ENCODE assay signal across 1 cellular context in the genomic region with DNA sequence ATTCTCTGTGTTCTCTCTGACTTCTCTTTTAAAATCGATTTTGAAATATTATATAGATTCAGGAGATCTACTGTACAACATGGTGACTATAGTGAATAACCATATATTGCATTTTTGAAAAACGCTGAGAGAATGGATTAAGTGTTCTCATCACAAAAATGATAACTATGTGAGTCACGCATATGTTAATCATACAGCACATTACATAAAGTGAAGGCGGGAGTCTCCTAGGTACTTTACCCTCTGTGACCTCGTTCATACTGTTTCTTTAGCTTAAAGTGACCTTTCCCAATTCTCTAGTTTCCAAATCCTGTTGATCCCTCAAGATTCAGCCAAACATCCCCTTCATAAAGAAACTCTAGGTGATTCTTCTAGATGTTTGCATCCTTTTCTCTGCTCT.
TF ChIP-seq lines count a peak whose summit lies in the region.

No MANE protein-coding gene starts in this region.

TF ChIP-seq in HCT116, 20 proteins besides CTCF, POLR2A, EP300 and RAD21:
- TF ChIP-seq EZH2phosphoT487 (IDR thresholded peaks at IDR 0.05; ENCODE audit: borderline replicate concordance) = no peak
- TF ChIP-seq FOSL1 (IDR thresholded peaks at IDR 0.05; ENCODE audit: low read depth) = no peak
- TF ChIP-seq POLR2AphosphoS5 (IDR thresholded peaks at IDR 0.05; ENCODE audit: low read depth, low read length) = no peak
- TF ChIP-seq CEBPB (IDR thresholded peaks at IDR 0.05; ENCODE audit: low read depth) = no peak
- TF ChIP-seq SRF (IDR thresholded peaks at IDR 0.05; ENCODE audit: low read depth) = no peak
- TF ChIP-seq ZNF274 (IDR thresholded peaks at IDR 0.05; ENCODE audit: low read depth, low read length) = no peak
- no peak for TF ChIP-seq EZH2 (IDR thresholded peaks at IDR 0.05)
- TF ChIP-seq SP1 (IDR thresholded peaks at IDR 0.05; ENCODE audit: low read depth) = no peak
- no peak for TF ChIP-seq CBX3 (IDR thresholded peaks at IDR 0.05; ENCODE audit: low read depth)
- TF ChIP-seq JUND (IDR thresholded peaks at IDR 0.05) = no peak
- TF ChIP-seq YY1 (IDR thresholded peaks at IDR 0.05; ENCODE audit: extremely low read depth, insufficient replicate concordance, low read depth, low read length) = no peak
- no peak for TF ChIP-seq SIN3A (IDR thresholded peaks at IDR 0.05; ENCODE audit: low read depth)
- TF ChIP-seq, protein P1, sequence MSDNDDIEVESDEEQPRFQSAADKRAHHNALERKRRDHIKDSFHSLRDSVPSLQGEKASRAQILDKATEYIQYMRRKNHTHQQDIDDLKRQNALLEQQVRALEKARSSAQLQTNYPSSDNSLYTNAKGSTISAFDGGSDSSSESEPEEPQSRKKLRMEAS (IDR thresholded peaks at IDR 0.05) = no peak
